14 cellular contexts compared by ENCODE assay signal in genomic region chr4:37438880-37439279, GRCh38.
DNase-seq lines count a peak whose midpoint lies in the region; ATAC-seq, FAIRE-seq and TF ChIP-seq lines count a peak whose summit lies in the region.
"Had no signal": no experiment of that assay in that cellular context is flagged by ENCODE, and none has a peak within 500 bp of the region (broad histone marks: within the 10 kb centered on the region; RNA-seq: fewer than 3 reads in every experiment).

No MANE protein-coding gene starts in this region.

- TF ChIP-seq CTCF in A549 (IDR thresholded peaks at IDR 0.05), result no peak
- no peak for TF ChIP-seq CTCF in RWPE1 (conservative IDR thresholded peaks at IDR 0.05; ENCODE audit: low read depth)
- no peak for TF ChIP-seq CTCF in fibroblast of mammary gland (conservative IDR thresholded peaks at IDR 0.05; ENCODE audit: control insufficient read depth, insufficient read depth, low read depth, low read length)
- TF ChIP-seq CTCF in mucosa of descending colon (IDR thresholded peaks at IDR 0.05), result no peak

- in situ Hi-C loops in HAP-1 (cut with MboI; ENCODE audit: low sequenced_read_pairs), result no loop called here

- CTCF ChIA-PET in A549 (lab: Yijun Ruan, JAX) (interaction anchor here (1.0 to 2.0 kb wide), 2 partner anchors 14 to 363 kb away, joined by 3 to 7 read pairs; no protein-coding TSS in a partner anchor), RWPE1 (lab: Yijun Ruan, JAX) (interaction anchor here (0.5 kb wide), 1 partner anchor 1171 kb away, joined by 3 read pairs; no protein-coding TSS in a partner anchor)

- 28% methylated on average over 6 of the region's 6 CpGs for WGBS in A549 (ENCODE audit: missing lambda C conversion rate)

- no peak for TF ChIP-seq EP300 in A549 (IDR thresholded peaks at IDR 0.05)

- ATAC-seq in A549, result no peak
- peak; percentile 49 for ATAC-seq in mucosa of descending colon

- H3K27ac ChIP-seq in A549 (no peak overlapping the region), RWPE1 (no peak overlapping the region)
- H3K27ac ChIP-seq: C4-2B had no signal

- no peak for DNase-seq in A549 (ENCODE audit: low read depth in 1 of 2, low spot score in 1 of 2)
- DNase-seq in RWPE1 (ENCODE audit: low spot score), result peak; percentile 6
- peak; percentile 7 for DNase-seq in fibroblast of mammary gland (ENCODE audit: low read depth)
- DNase-seq in mucosa of descending colon, result no peak
- no peak for DNase-seq in NAMALWA (ENCODE audit: low spot score)
- DNase-seq in HAP-1 (ENCODE audit: low spot score in 2 of 2), result no peak
- no peak for DNase-seq in globus pallidus (ENCODE audit: low spot score)
- DNase-seq in NCI-H2029 treated with DMSO at 0.1 percent for 48 hours (lab: John Stamatoyannopoulos, UW), result no peak
- DNase-seq: KBM-7, NCI-H1105, NCI-H187, NCI-H510A, SIG-M5 had no signal

- no peaks in the 10 kb centered on the region for H3K27me3 ChIP-seq in HAP-1 (ENCODE audit: low read depth)

- no peak for TF ChIP-seq POLR2A in A549 (IDR thresholded peaks at IDR 0.05; ENCODE audit: low read length)

- H3K9me3 ChIP-seq in A549 (no peaks in the 10 kb centered on the region), mucosa of descending colon (no peaks in the 10 kb centered on the region), HAP-1 (no peaks in the 10 kb centered on the region)

- no peak for TF ChIP-seq RAD21 in A549 (conservative IDR thresholded peaks at IDR 0.05 in 1 of 2, IDR thresholded peaks at IDR 0.05 in 1 of 2)

- H3K36me3 ChIP-seq in mucosa of descending colon (ENCODE audit: low read depth) (no peaks in the 10 kb centered on the region), HAP-1 (replicated peaks) (no peaks in the 10 kb centered on the region)

- no peak overlapping the region for H3K4me3 ChIP-seq in A549
- no peak overlapping the region for H3K4me3 ChIP-seq in fibroblast of mammary gland (ENCODE audit: control insufficient read depth, low read depth, low read length)
- H3K4me3 ChIP-seq in mucosa of descending colon, result no peak overlapping the region
- H3K4me3 ChIP-seq in HAP-1, result no peak overlapping the region

- H3K4me1 ChIP-seq in A549, result no peaks in the 10 kb centered on the region
- peaks cover 11% of the 10 kb centered on the region for H3K4me1 ChIP-seq in mucosa of descending colon (ENCODE audit: low read depth)
- no peaks in the 10 kb centered on the region for H3K4me1 ChIP-seq in HAP-1

- no peak for FAIRE-seq in A549 (lab: Jason Lieb, UNC)

- POLR2A ChIA-PET in A549 (lab: Yijun Ruan, JAX), result no interaction called here
- POLR2A ChIA-PET in RWPE1 (lab: Yijun Ruan, JAX; ENCODE audit: low non-redundant PET), result no interaction called here

- peak overlapping the region; percentile 10; the same call in 1 of the 3 replicates for H3K4me2 ChIP-seq in A549

- intact Hi-C loops in mucosa of descending colon (cut with DNase I, micrococcal nuclease), result no loop called here

TF ChIP-seq in A549, 52 proteins besides CTCF, POLR2A, EP300 and RAD21:
- TF ChIP-seq FOSB (CRISPR knock-in tag; IDR thresholded peaks at IDR 0.05) (no peak), KDM5A (IDR thresholded peaks at IDR 0.05) (no peak), RNF2 (IDR thresholded peaks at IDR 0.05; ENCODE audit: borderline replicate concordance, low read depth) (no peak), SREBF2 (IDR thresholded peaks at IDR 0.05) (no peak), RARB (CRISPR knock-in tag; IDR thresholded peaks at IDR 0.05) (no peak), MAZ (IDR thresholded peaks at IDR 0.05; ENCODE audit: borderline replicate concordance, low read depth, low read length) (no peak)

Comparison
In these comparisons a context has a peak if more than half of its experiments do, and no peak if none do; other contexts are left out.
1. DNase-seq: peak in RWPE1 (single experiment) and fibroblast of mammary gland (single experiment); none in A549 (0 of 2), mucosa of descending colon (0 of 3), NAMALWA (single experiment), HAP-1 (0 of 2), globus pallidus (single experiment) and NCI-H2029 treated with DMSO at 0.1 percent for 48 hours (single experiment).